Comparison of ENCODE assay signal across 18 cellular contexts in genomic region chr20:48336647-48337046, GRCh38.
DNase-seq lines count a peak whose midpoint lies in the region; ATAC-seq, FAIRE-seq and TF ChIP-seq lines count a peak whose summit lies in the region.
"Had no signal": no experiment of that assay in that cellular context is flagged by ENCODE, and none has a peak within 500 bp of the region (broad histone marks: within the 10 kb centered on the region; RNA-seq: fewer than 3 reads in every experiment).

No MANE protein-coding gene starts in this region.

- no peaks in the 10 kb centered on the region for H4K20me1 ChIP-seq in HepG2 (ENCODE audit: insufficient read depth, low read length)
- no peaks in the 10 kb centered on the region for H4K20me1 ChIP-seq in astrocyte (ENCODE audit: insufficient read depth, low read length)
- H4K20me1 ChIP-seq in smooth muscle cell (ENCODE audit: low read depth): no peaks in the 10 kb centered on the region

- H2AFZ ChIP-seq in HepG2 (ENCODE audit: low read length): no peak overlapping the region
- H2AFZ ChIP-seq in astrocyte (ENCODE audit: low read depth, low read length): no peak overlapping the region
- no peak overlapping the region for H2AFZ ChIP-seq in smooth muscle cell (ENCODE audit: low read depth)

- BruUV-seq in HepG2 (replicated peaks; lab: Mats Ljungman, UMichigan): no TSS peak

- no peak for FAIRE-seq in HepG2 (lab: Jason Lieb, UNC)
- no peak for FAIRE-seq in astrocyte (lab: Jason Lieb, UNC)
- FAIRE-seq: H1, HTR-8/SVneo had no signal

- H3F3A ChIP-seq in smooth muscle cell (ENCODE audit: low read depth): no peaks in the 10 kb centered on the region

- no peak overlapping the region for H3K4me2 ChIP-seq in HepG2 (ENCODE audit: low read depth, low read length)
- H3K4me2 ChIP-seq in astrocyte (ENCODE audit: low read length): no peak overlapping the region
- H3K4me2 ChIP-seq in smooth muscle cell: peak overlapping the region; percentile 60

- no peaks in the 10 kb centered on the region for H3K9me3 Mint-ChIP-seq in astrocyte (ENCODE audit: unreplicated experiment)
- H3K9me3 Mint-ChIP-seq: CD4-positive, alpha-beta T cell; HFFc6 had no signal

- H3K27me3 Mint-ChIP-seq in astrocyte (ENCODE audit: low read depth, unreplicated experiment): peaks cover 13% of the 10 kb centered on the region

- H3K9ac ChIP-seq in HepG2 (ENCODE audit: insufficient read depth, low read depth, low read length) (no peak overlapping the region), astrocyte (ENCODE audit: low read length) (no peak overlapping the region), smooth muscle cell (ENCODE audit: low read depth) (no peak overlapping the region)

- peaks cover 24% of the 10 kb centered on the region for H3K4me1 Mint-ChIP-seq in astrocyte (ENCODE audit: low read depth, unreplicated experiment)

- intact Hi-C loops in HepG2 (cut with micrococcal nuclease; ENCODE audit: unreplicated experiment): no loop called here
- intact Hi-C loops in right lobe of liver (cut with DNase I): no loop called here
- intact Hi-C loops in sciatic nerve (cut with DNase I): no loop called here

- CTCF ChIA-PET in HepG2 (lab: Yijun Ruan, JAX; ENCODE audit: low intra/inter-chr PET ratio, low total read pairs): no interaction called here

- WGBS in HepG2 (ENCODE audit: low lambda C conversion rate): 6% methylated on average over 6 of the region's 6 CpGs
- WGBS in right lobe of liver (ENCODE audit: insufficient coverage, low coverage, low lambda C conversion rate, missing lambda C conversion rate): 59% methylated on average over 6 of the region's 6 CpGs
- 13% methylated on average over 6 of the region's 6 CpGs for WGBS in smooth muscle cell (ENCODE audit: low lambda C conversion rate)

- TF ChIP-seq CTCF in HepG2 (CRISPR knock-in tag; IDR thresholded peaks at IDR 0.05) (no peak), right lobe of liver (IDR thresholded peaks at IDR 0.05) (no peak), astrocyte (IDR thresholded peaks at IDR 0.05; ENCODE audit: insufficient read depth, low read depth, low read length) (no peak), smooth muscle cell (IDR thresholded peaks at IDR 0.05; ENCODE audit: borderline replicate concordance, insufficient read depth, poor library complexity, severe bottlenecking) (no peak)

- no peaks in the 10 kb centered on the region for H3K36me3 Mint-ChIP-seq in astrocyte (ENCODE audit: low read depth, unreplicated experiment)

- no peaks in the 10 kb centered on the region for H3K79me2 ChIP-seq in HepG2 (ENCODE audit: insufficient read depth, low read length)
- H3K79me2 ChIP-seq in astrocyte (ENCODE audit: insufficient read depth, low read length): no peaks in the 10 kb centered on the region
- H3K79me2 ChIP-seq in smooth muscle cell (ENCODE audit: low read depth): no peaks in the 10 kb centered on the region

- TF ChIP-seq EP300 in HepG2 (IDR thresholded peaks at IDR 0.05; ENCODE audit: low read depth in 2 of 2, low read length in 2 of 2) (no peak), HepG2 (CRISPR knock-in tag; IDR thresholded peaks at IDR 0.05; ENCODE audit: borderline replicate concordance) (no peak)

- POLR2A ChIA-PET in HepG2 (lab: Yijun Ruan, JAX): no interaction called here

- TF ChIP-seq POLR2A in HepG2 (IDR thresholded peaks at IDR 0.05; ENCODE audit: insufficient read depth in 1 of 2, low read depth in 2 of 2, low read length in 2 of 2): no peak
- no peak for TF ChIP-seq POLR2A in right lobe of liver (IDR thresholded peaks at IDR 0.05)

- ATAC-seq in HepG2 (no peak), right lobe of liver (no peak), sciatic nerve (no peak)

- H3K27ac ChIP-seq in HepG2 (ENCODE audit: extremely low read length, insufficient read depth, low read length): no peak overlapping the region
- H3K27ac ChIP-seq in right lobe of liver: no peak overlapping the region
- no peak overlapping the region for H3K27ac ChIP-seq in astrocyte (ENCODE audit: low read depth, low read length)
- peak overlapping the region; percentile 3 for H3K27ac ChIP-seq in smooth muscle cell (ENCODE audit: low read depth)

- peaks cover 36% of the 10 kb centered on the region for H3K4me1 ChIP-seq in HepG2 (ENCODE audit: insufficient read depth, low read length)
- H3K4me1 ChIP-seq in right lobe of liver: no peaks in the 10 kb centered on the region
- H3K4me1 ChIP-seq in astrocyte (ENCODE audit: insufficient read depth, low read length): peaks cover 16% of the 10 kb centered on the region
- peaks cover 13% of the 10 kb centered on the region for H3K4me1 ChIP-seq in smooth muscle cell (ENCODE audit: low read depth)

- no peak overlapping the region for H3K27ac Mint-ChIP-seq in astrocyte (ENCODE audit: unreplicated experiment)
- H3K27ac Mint-ChIP-seq: B cell; CD4-positive, alpha-beta T cell; HFFc6 had no signal

- in situ Hi-C loops in HepG2 (cut with HindIII; ENCODE audit: extremely low pct_ligation_motif_present, low pct_unique_long_range_greater_than_20kb): no loop called here

- H3K9me3 ChIP-seq in HepG2 (ENCODE audit: low read length) (no peaks in the 10 kb centered on the region), right lobe of liver (no peaks in the 10 kb centered on the region), astrocyte (ENCODE audit: insufficient read depth, low read depth, low read length) (no peaks in the 10 kb centered on the region), smooth muscle cell (replicated peaks; ENCODE audit: low read depth) (no peaks in the 10 kb centered on the region)

- no peak overlapping the region for H3K4me3 Mint-ChIP-seq in astrocyte (ENCODE audit: unreplicated experiment)
- H3K4me3 Mint-ChIP-seq: B cell; CD4-positive, alpha-beta T cell; HFFc6 had no signal

- H3K27me3 ChIP-seq in HepG2 (ENCODE audit: control insufficient read depth in 1 of 2, insufficient read depth in 2 of 2, low read length in 2 of 2): peaks cover 0 to 26% of the 10 kb centered on the region in 2 experiments; a peak in 2 of 5 replicates
- H3K27me3 ChIP-seq in right lobe of liver: no peaks in the 10 kb centered on the region
- peaks cover 18% of the 10 kb centered on the region for H3K27me3 ChIP-seq in astrocyte (ENCODE audit: insufficient read depth, low read length)
- H3K27me3 ChIP-seq in smooth muscle cell (ENCODE audit: low read depth): no peaks in the 10 kb centered on the region

- H3K36me3 ChIP-seq in HepG2 (replicated peaks in 1 of 2; ENCODE audit: control insufficient read depth in 1 of 2, insufficient read depth in 2 of 2, low read length in 2 of 2): no peaks in the 10 kb centered on the region
- H3K36me3 ChIP-seq in right lobe of liver: no peaks in the 10 kb centered on the region
- no peaks in the 10 kb centered on the region for H3K36me3 ChIP-seq in astrocyte (ENCODE audit: insufficient read depth, low read length)
- H3K36me3 ChIP-seq in smooth muscle cell (ENCODE audit: low read depth): no peaks in the 10 kb centered on the region

- H3K4me3 ChIP-seq in HepG2 (replicated peaks in 1 of 3; ENCODE audit: insufficient read depth in 1 of 3, low read depth in 2 of 3, low read length in 3 of 3) (no peak overlapping the region), right lobe of liver (no peak overlapping the region), astrocyte (ENCODE audit: insufficient read depth, low read depth, low read length) (no peak overlapping the region), smooth muscle cell (no peak overlapping the region)

- no peak for TF ChIP-seq RAD21 in HepG2 (CRISPR knock-in tag; IDR thresholded peaks at IDR 0.05)

- peak; percentile 46 for DNase-seq in HepG2 (ENCODE audit: low spot score)
- no peak for DNase-seq in right lobe of liver
- DNase-seq in astrocyte (ENCODE audit: low read depth): peak; percentile 58
- DNase-seq in kidney tubule cell (ENCODE audit: low spot score): peak; percentile 45
- no peak for DNase-seq in smooth muscle cell (lab: John Stamatoyannopoulos, UW; ENCODE audit: unreplicated experiment)
- DNase-seq in cortex of kidney (lab: John Stamatoyannopoulos, UW): no peak
- no peak for DNase-seq in stimulated activated naive CD4-positive, alpha-beta T cell (lab: John Stamatoyannopoulos, UW)
- DNase-seq in sciatic nerve (ENCODE audit: low spot score): no peak
- DNase-seq: 8988T; C1 segment of cervical spinal cord; Calu3; CD4-positive, alpha-beta T cell; DMS 273 treated with DMSO at 0.1 percent for 48 hours; HCEC 1CT; HFFc6 had no signal

TF ChIP-seq in HepG2, 621 proteins besides CTCF, POLR2A, EP300 and RAD21 (continues in another document):
- TF ChIP-seq NFE2 (CRISPR knock-in tag; IDR thresholded peaks at IDR 0.05) (peak; percentile 63; the same call in 1 of the 2 replicates), RFX5 (IDR thresholded peaks at IDR 0.05; ENCODE audit: low read depth, low read length) (no peak)
- TF ChIP-seq, protein P1, sequence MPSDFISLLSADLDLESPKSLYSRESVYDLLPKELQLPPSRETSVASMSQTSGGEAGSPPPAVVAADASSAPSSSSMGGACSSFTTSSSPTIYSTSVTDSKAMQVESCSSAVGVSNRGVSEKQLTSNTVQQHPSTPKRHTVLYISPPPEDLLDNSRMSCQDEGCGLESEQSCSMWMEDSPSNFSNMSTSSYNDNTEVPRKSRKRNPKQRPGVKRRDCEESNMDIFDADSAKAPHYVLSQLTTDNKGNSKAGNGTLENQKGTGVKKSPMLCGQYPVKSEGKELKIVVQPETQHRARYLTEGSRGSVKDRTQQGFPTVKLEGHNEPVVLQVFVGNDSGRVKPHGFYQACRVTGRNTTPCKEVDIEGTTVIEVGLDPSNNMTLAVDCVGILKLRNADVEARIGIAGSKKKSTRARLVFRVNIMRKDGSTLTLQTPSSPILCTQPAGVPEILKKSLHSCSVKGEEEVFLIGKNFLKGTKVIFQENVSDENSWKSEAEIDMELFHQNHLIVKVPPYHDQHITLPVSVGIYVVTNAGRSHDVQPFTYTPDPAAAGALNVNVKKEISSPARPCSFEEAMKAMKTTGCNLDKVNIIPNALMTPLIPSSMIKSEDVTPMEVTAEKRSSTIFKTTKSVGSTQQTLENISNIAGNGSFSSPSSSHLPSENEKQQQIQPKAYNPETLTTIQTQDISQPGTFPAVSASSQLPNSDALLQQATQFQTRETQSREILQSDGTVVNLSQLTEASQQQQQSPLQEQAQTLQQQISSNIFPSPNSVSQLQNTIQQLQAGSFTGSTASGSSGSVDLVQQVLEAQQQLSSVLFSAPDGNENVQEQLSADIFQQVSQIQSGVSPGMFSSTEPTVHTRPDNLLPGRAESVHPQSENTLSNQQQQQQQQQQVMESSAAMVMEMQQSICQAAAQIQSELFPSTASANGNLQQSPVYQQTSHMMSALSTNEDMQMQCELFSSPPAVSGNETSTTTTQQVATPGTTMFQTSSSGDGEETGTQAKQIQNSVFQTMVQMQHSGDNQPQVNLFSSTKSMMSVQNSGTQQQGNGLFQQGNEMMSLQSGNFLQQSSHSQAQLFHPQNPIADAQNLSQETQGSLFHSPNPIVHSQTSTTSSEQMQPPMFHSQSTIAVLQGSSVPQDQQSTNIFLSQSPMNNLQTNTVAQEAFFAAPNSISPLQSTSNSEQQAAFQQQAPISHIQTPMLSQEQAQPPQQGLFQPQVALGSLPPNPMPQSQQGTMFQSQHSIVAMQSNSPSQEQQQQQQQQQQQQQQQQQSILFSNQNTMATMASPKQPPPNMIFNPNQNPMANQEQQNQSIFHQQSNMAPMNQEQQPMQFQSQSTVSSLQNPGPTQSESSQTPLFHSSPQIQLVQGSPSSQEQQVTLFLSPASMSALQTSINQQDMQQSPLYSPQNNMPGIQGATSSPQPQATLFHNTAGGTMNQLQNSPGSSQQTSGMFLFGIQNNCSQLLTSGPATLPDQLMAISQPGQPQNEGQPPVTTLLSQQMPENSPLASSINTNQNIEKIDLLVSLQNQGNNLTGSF (CRISPR knock-in tag; IDR thresholded peaks at IDR 0.05): no peak

Comparison
In these comparisons a context has a peak if more than half of its experiments do, and no peak if none do; other contexts are left out.
1. DNase-seq: peak in HepG2 (single experiment), astrocyte (single experiment) and kidney tubule cell (single experiment); none in right lobe of liver (0 of 3), smooth muscle cell (single experiment), cortex of kidney (single experiment), stimulated activated naive CD4-positive, alpha-beta T cell (0 of 6) and sciatic nerve (single experiment).